Comparison of ENCODE assay signal across 21 cellular contexts in the genomic region with DNA sequence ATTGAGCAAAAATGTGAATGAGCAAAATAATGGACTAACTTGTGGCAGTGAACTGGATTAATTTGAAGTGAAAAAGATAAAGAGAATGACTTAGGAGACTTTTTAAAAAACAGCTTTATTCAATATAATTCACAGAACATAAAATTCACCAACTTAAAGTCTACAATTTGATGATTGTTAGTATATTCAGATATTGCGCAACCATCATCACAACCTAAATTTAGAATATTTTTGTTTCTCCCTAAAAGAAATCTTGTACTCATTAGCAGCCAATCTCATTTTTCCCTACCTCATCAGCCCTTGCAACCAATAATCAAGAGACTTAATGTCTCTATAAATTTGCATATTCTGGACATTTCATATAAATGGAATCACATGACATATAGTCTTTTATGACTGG.
"Had no signal": no experiment of that assay in that cellular context is flagged by ENCODE, and none has a peak within 500 bp of the region (broad histone marks: within the 10 kb centered on the region; RNA-seq: fewer than 3 reads in every experiment).

No MANE protein-coding gene starts in this region.

- H3K9me3 ChIP-seq: SK-N-SH had no signal

- ATAC-seq: Panc1, T-cell had no signal

- H3K4me2 ChIP-seq: KMS-11, SK-N-SH had no signal

- DNase-seq: Kasumi-1, MM.1S, NCI-H1092 treated with DMSO at 0.1 percent for 48 hours, NCI-H1436, NCI-H187, NCI-H2029, NCI-H2081 treated with DMSO at 0.1 percent for 48 hours, NCI-H2171, NCI-H226, NCI-H446, NCI-H510A, NCI-H524 treated with DMSO at 0.1 percent for 48 hours, NCI-H69, NCI-H774, SHP77, SK-N-SH, SW 1271, T-cell had no signal

- H3K9ac ChIP-seq: KMS-11, SK-N-SH had no signal

- H3K27ac ChIP-seq: KMS-11, RWPE1 had no signal
